26 cellular contexts compared by ENCODE assay signal in genomic region chr9:69622664-69623063, GRCh38. TPM values are rescaled to one million over a fixed set of nuclear protein-coding genes. Genes with fewer than 3 reads are reported as not detected.
A peak's percentile ranks its signal among the peaks of the same experiment; 100 is the strongest.
DNase-seq lines count a peak whose midpoint lies in the region; ATAC-seq and TF ChIP-seq lines count a peak whose summit lies in the region.
"Had no signal": no experiment of that assay in that cellular context is flagged by ENCODE, and none has a peak within 500 bp of the region (broad histone marks: within the 10 kb centered on the region; RNA-seq: fewer than 3 reads in every experiment).

No MANE protein-coding gene starts in this region.

- DNase-seq in AG09309 (ENCODE audit: low read depth) (peak; percentile 71), GM03348 (ENCODE audit: low spot score) (peak; percentile 51), right cardiac atrium (no peak), BE2C (no peak), testis (no peak)
- no peak for DNase-seq in activated effector memory CD4-positive, alpha-beta T cell treated with Interleukin-2 at 50 U/mL for 16 hours
- DNase-seq: COR-L47; cortex of kidney; DMS79 treated with DMSO at 0.1 percent for 48 hours; mucosa of descending colon; NCI-H1105 treated with DMSO at 0.1 percent for 48 hours; NK-92 treated with Interleukin-12 subunit alpha and Interleukin-12 subunit beta, amount 100 ng/mL, for 24 hours; SJCRH30; small intestine; stimulated activated CD4-positive, alpha-beta T cell treated with anti-CD3 and anti-CD28 coated beads, Interleukin-2, amount 100 ng/mL, for 24 hours; T-helper 1 cell had no signal

- TF ChIP-seq CTCF in AG09309 (IDR thresholded peaks at IDR 0.05; ENCODE audit: control insufficient read depth, insufficient read depth, low read depth, low read length, missing control alignments) (no peak), brain (conservative IDR thresholded peaks at IDR 0.05) (no peak), BE2C (IDR thresholded peaks at IDR 0.05; ENCODE audit: low read depth, low read length) (no peak), testis (IDR thresholded peaks at IDR 0.05) (no peak)

- H3K4me3 Mint-ChIP-seq in brain: no peak overlapping the region
- H3K4me3 Mint-ChIP-seq: activated naive CD4-positive, alpha-beta T cell treated with anti-CD3 and anti-CD28 coated beads, Interleukin-2, amount 50 U/mL, for 24 hours; neural crest cell; stimulated activated effector memory CD8-positive, alpha-beta T cell treated with anti-CD3 and anti-CD28 coated beads, Interleukin-12 subunit alpha, Interleukin-12 subunit beta, amount 100 ng/mL, for 72 hours had no signal

- H3K27ac Mint-ChIP-seq in brain: peak overlapping the region in 3 of 5 experiments; percentile 37 to 94 (median 66)
- H3K27ac Mint-ChIP-seq: activated naive CD4-positive, alpha-beta T cell treated with anti-CD3 and anti-CD28 coated beads, Interleukin-2, amount 50 U/mL, for 24 hours; stimulated activated effector memory CD8-positive, alpha-beta T cell treated with anti-CD3 and anti-CD28 coated beads, Interleukin-12 subunit alpha, Interleukin-12 subunit beta, amount 100 ng/mL, for 72 hours had no signal

- H3K27me3 ChIP-seq in right cardiac atrium (ENCODE audit: control insufficient read depth, insufficient read depth) (no peaks in the 10 kb centered on the region), BE2C (no peaks in the 10 kb centered on the region), testis (no peaks in the 10 kb centered on the region)
- H3K27me3 ChIP-seq: ascending aorta, SJCRH30, vagina had no signal

- H3K9me3 Mint-ChIP-seq in brain: peaks cover 0 to 2% (median 0%) of the 10 kb centered on the region in 5 experiments
- H3K9me3 Mint-ChIP-seq: activated naive CD4-positive, alpha-beta T cell treated with anti-CD3 and anti-CD28 coated beads, Interleukin-2, amount 50 U/mL, for 24 hours; neural crest cell; stimulated activated effector memory CD8-positive, alpha-beta T cell treated with anti-CD3 and anti-CD28 coated beads, Interleukin-12 subunit alpha, Interleukin-12 subunit beta, amount 100 ng/mL, for 72 hours had no signal

- WGBS in right cardiac atrium: 46% methylated on average over 3 of the region's 3 CpGs
- WGBS in testis, 2 donors: 78 to 87% methylated on average over 3 of the region's 3 CpGs

- no peak for TF ChIP-seq POLR2A in testis (IDR thresholded peaks at IDR 0.05)

- no peaks in the 10 kb centered on the region for H3K4me1 ChIP-seq in right cardiac atrium (ENCODE audit: control insufficient read depth, insufficient read depth, low read length)
- H3K4me1 ChIP-seq in BE2C: peaks cover 9% of the 10 kb centered on the region; the same call in 1 of the 2 replicates
- no peaks in the 10 kb centered on the region for H3K4me1 ChIP-seq in testis
- H3K4me1 ChIP-seq: ascending aorta, prostate gland, SJCRH30 had no signal

- H3K9me3 ChIP-seq in right cardiac atrium (ENCODE audit: control insufficient read depth, low read length) (no peaks in the 10 kb centered on the region), BE2C (no peaks in the 10 kb centered on the region), testis (no peaks in the 10 kb centered on the region)
- H3K9me3 ChIP-seq: ascending aorta, mucosa of descending colon, prostate gland, SJCRH30, vagina had no signal

- ATAC-seq in right cardiac atrium (peak; percentile 42 to 51), HG03520 (IDR thresholded peaks at IDR 0.05; ENCODE audit: unreplicated experiment) (no peak)
- ATAC-seq: HepG2; stimulated activated effector memory CD8-positive, alpha-beta T cell treated with anti-CD3 and anti-CD28 coated beads, Interleukin-12 subunit alpha, Interleukin-12 subunit beta, amount 100 ng/mL, for 72 hours had no signal

- peaks cover 8% of the 10 kb centered on the region for H3K36me3 ChIP-seq in BE2C
- no peaks in the 10 kb centered on the region for H3K36me3 ChIP-seq in testis (ENCODE audit: low read depth, missing control alignments)
- H3K36me3 ChIP-seq: ascending aorta, prostate gland, SJCRH30, vagina had no signal

- H3K27ac ChIP-seq in right cardiac atrium (ENCODE audit: low read length): no peak overlapping the region
- no peak overlapping the region for H3K27ac ChIP-seq in testis
- H3K27ac ChIP-seq: ascending aorta, HL-60, prostate gland, SJCRH30, vagina had no signal

- peaks cover 7% of the 10 kb centered on the region for H3K36me3 Mint-ChIP-seq in brain
- H3K36me3 Mint-ChIP-seq: activated naive CD4-positive, alpha-beta T cell treated with anti-CD3 and anti-CD28 coated beads, Interleukin-2, amount 50 U/mL, for 24 hours; stimulated activated effector memory CD8-positive, alpha-beta T cell treated with anti-CD3 and anti-CD28 coated beads, Interleukin-12 subunit alpha, Interleukin-12 subunit beta, amount 100 ng/mL, for 72 hours had no signal

- peaks cover 57% of the 10 kb centered on the region for H3K4me1 Mint-ChIP-seq in brain
- H3K4me1 Mint-ChIP-seq: activated naive CD4-positive, alpha-beta T cell treated with anti-CD3 and anti-CD28 coated beads, Interleukin-2, amount 50 U/mL, for 24 hours; stimulated activated effector memory CD8-positive, alpha-beta T cell treated with anti-CD3 and anti-CD28 coated beads, Interleukin-12 subunit alpha, Interleukin-12 subunit beta, amount 100 ng/mL, for 72 hours had no signal

- no peak overlapping the region for H3K4me3 ChIP-seq in AG09309 (ENCODE audit: control insufficient read depth, low read depth, low read length)
- no peak overlapping the region for H3K4me3 ChIP-seq in right cardiac atrium (ENCODE audit: low read length)
- no peak overlapping the region for H3K4me3 ChIP-seq in BE2C (ENCODE audit: low read depth, low read length)
- H3K4me3 ChIP-seq in testis: no peak overlapping the region
- H3K4me3 ChIP-seq: ascending aorta, mucosa of descending colon, prostate gland, SJCRH30, vagina had no signal

- intact Hi-C loops in right cardiac atrium (cut with DNase I): no loop called here
- intact Hi-C loops in testis (cut with DNase I; ENCODE audit: low total_unique reads): no loop called here

- peaks cover 4% of the 10 kb centered on the region for H3K27me3 Mint-ChIP-seq in brain

RNA-seq across cellular contexts. Expression of gene APBA1, which starts 49.5 kb away (rescaled TPM):
- polyA plus RNA-seq in brain (ENCODE audit: insufficient read depth, low read depth, low replicate concordance) (13.5 TPM), right cardiac atrium (3.5 TPM), testis (ENCODE audit: insufficient read depth, low read depth, low replicate concordance) (11.9 TPM)
- total RNA-seq in right cardiac atrium (1 to 10 TPM; 5.2 to 9.2 (median 6.4) TPM), testis (1 to 10 TPM; 7.7 to 9.4 TPM)
- 6.3 TPM for polyA plus RNA-seq in BE2C (2012; ENCODE audit: insufficient read depth, insufficient read length, low read depth)
- polyA plus RNA-seq: HepG2 had no signal

Comparison
In these comparisons a context has a peak if more than half of its experiments do, and no peak if none do; other contexts are left out.
1. DNase-seq: peak in AG09309 (single experiment) and GM03348 (single experiment); none in right cardiac atrium (0 of 3), activated effector memory CD4-positive, alpha-beta T cell treated with Interleukin-2 at 50 U/mL for 16 hours (single experiment), BE2C (single experiment) and testis (single experiment).